Comparison of ENCODE assay signal across 1 cellular context in the genomic region with DNA sequence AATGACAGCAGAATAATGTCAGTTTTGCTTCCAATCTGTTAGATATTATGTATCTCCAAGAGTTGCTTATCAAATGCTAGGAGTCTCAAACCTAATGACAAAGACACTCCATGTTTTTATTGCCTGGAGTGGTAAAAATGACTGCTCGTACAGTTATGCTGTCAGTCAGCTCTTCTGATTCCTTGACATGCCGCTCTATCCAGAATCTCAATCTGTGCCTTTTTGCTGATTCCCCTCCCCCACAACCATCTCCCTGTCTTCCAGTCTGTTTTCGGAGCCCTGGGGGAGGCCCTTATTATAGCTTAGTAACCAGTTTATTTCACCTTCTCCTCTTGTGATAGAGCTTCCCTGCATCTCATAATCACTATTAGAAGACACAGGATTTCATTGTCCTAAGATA.
TF ChIP-seq lines count a peak whose summit lies in the region.

No MANE protein-coding gene starts in this region.

TF ChIP-seq in IMR-90, 13 proteins besides CTCF, POLR2A, EP300 and RAD21:
- no peak for TF ChIP-seq NFE2L2 (IDR thresholded peaks at IDR 0.05; ENCODE audit: low read depth, low read length)
- TF ChIP-seq BHLHE40 (IDR thresholded peaks at IDR 0.05; ENCODE audit: low read depth, low read length): no peak
- TF ChIP-seq CEBPB (IDR thresholded peaks at IDR 0.05; ENCODE audit: low read depth, low read length): no peak
- TF ChIP-seq MAZ (IDR thresholded peaks at IDR 0.05; ENCODE audit: borderline replicate concordance, low read depth, low read length): no peak
- no peak for TF ChIP-seq USF2 (IDR thresholded peaks at IDR 0.05; ENCODE audit: low read depth, low read length)
- no peak for TF ChIP-seq RFX5 (IDR thresholded peaks at IDR 0.05; ENCODE audit: low read depth, low read length)
- no peak for TF ChIP-seq CHD1 (IDR thresholded peaks at IDR 0.05; ENCODE audit: low read depth, low read length)
- no peak for TF ChIP-seq RCOR1 (IDR thresholded peaks at IDR 0.05; ENCODE audit: insufficient replicate concordance, low read length)
- TF ChIP-seq, protein P1, sequence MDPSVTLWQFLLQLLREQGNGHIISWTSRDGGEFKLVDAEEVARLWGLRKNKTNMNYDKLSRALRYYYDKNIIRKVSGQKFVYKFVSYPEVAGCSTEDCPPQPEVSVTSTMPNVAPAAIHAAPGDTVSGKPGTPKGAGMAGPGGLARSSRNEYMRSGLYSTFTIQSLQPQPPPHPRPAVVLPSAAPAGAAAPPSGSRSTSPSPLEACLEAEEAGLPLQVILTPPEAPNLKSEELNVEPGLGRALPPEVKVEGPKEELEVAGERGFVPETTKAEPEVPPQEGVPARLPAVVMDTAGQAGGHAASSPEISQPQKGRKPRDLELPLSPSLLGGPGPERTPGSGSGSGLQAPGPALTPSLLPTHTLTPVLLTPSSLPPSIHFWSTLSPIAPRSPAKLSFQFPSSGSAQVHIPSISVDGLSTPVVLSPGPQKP (IDR thresholded peaks at IDR 0.05; ENCODE audit: borderline replicate concordance, low read depth, low read length): no peak
- TF ChIP-seq MXI1 (IDR thresholded peaks at IDR 0.05; ENCODE audit: borderline replicate concordance, low read depth, low read length): no peak
- no peak for TF ChIP-seq SMC3 (IDR thresholded peaks at IDR 0.05; ENCODE audit: low read depth, low read length)
- TF ChIP-seq MAFK (IDR thresholded peaks at IDR 0.05; ENCODE audit: low read depth, low read length): no peak
- TF ChIP-seq FOS (IDR thresholded peaks at IDR 0.05; ENCODE audit: low read depth, low read length): no peak
TF ChIP-seq in IMR-90: peak in this region for 0.
